Comparison of ENCODE assay signal across 8 cellular contexts in genomic region chr2:25042321-25043240, GRCh38. TPM values are rescaled to one million over a fixed set of nuclear protein-coding genes. Genes with fewer than 3 reads are reported as not detected.
DNase-seq lines count a peak whose midpoint lies in the region; ATAC-seq, FAIRE-seq and TF ChIP-seq lines count a peak whose summit lies in the region.

No MANE protein-coding gene starts in this region.

- H3K4me1 ChIP-seq in right atrium auricular region: peaks cover 0 to 23% of the 10 kb centered on the region in 2 donors

- no peaks in the 10 kb centered on the region for H3K27me3 ChIP-seq in right atrium auricular region

- H3K27ac ChIP-seq in right atrium auricular region: peak overlapping the region; percentile 89 to 90

- intact Hi-C loops in Calu3 (cut with micrococcal nuclease; ENCODE audit: unreplicated experiment): no loop called here
- intact Hi-C loops in posterior cingulate gyrus (cut with DNase I): loop anchor here (2.0 to 5.0 kb wide), 2 partner anchors 20 to 55 kb away; no protein-coding TSS in a partner anchor

- no peak; the same call in 1 of the 2 replicates for TF ChIP-seq POLR2A in H54 (IDR thresholded peaks at IDR 0.05; ENCODE audit: low read depth, low read length)

- TF ChIP-seq CTCF in Calu3 (IDR thresholded peaks at IDR 0.05; ENCODE audit: unreplicated experiment): no peak
- no peak for TF ChIP-seq CTCF in right atrium auricular region (IDR thresholded peaks at IDR 0.05)

- FAIRE-seq in H54 (lab: Jason Lieb, UNC): no peak

- peaks cover 18% of the 10 kb centered on the region for H3K36me3 Mint-ChIP-seq in Calu3 (ENCODE audit: insufficient read depth, unreplicated experiment)
- no peaks in the 10 kb centered on the region for H3K36me3 Mint-ChIP-seq in activated naive CD8-positive, alpha-beta T cell treated with anti-CD3 and anti-CD28 coated beads, Interleukin-2, amount 50 U/mL, for 24 hours (ENCODE audit: low read depth)

- H3K36me3 ChIP-seq in right atrium auricular region: no peaks in the 10 kb centered on the region

- no TSS peak for BruUV-seq in Calu3 (replicated peaks; lab: Mats Ljungman, UMichigan)

- no peak for ATAC-seq in activated naive CD8-positive, alpha-beta T cell treated with anti-CD3 and anti-CD28 coated beads, Interleukin-2, amount 50 U/mL, for 24 hours

- H3K9me3 Mint-ChIP-seq in Calu3 (ENCODE audit: low read depth, unreplicated experiment): no peaks in the 10 kb centered on the region
- no peaks in the 10 kb centered on the region for H3K9me3 Mint-ChIP-seq in activated naive CD8-positive, alpha-beta T cell treated with anti-CD3 and anti-CD28 coated beads, Interleukin-2, amount 50 U/mL, for 24 hours

- H3K27me3 Mint-ChIP-seq in Calu3 (ENCODE audit: unreplicated experiment): peaks cover 49% of the 10 kb centered on the region
- peaks cover 44% of the 10 kb centered on the region for H3K27me3 Mint-ChIP-seq in activated naive CD8-positive, alpha-beta T cell treated with anti-CD3 and anti-CD28 coated beads, Interleukin-2, amount 50 U/mL, for 24 hours

- no peaks in the 10 kb centered on the region for H3K9me3 ChIP-seq in right atrium auricular region

- H3K27ac Mint-ChIP-seq in Calu3 (ENCODE audit: unreplicated experiment): no peak overlapping the region
- H3K27ac Mint-ChIP-seq in activated naive CD8-positive, alpha-beta T cell treated with anti-CD3 and anti-CD28 coated beads, Interleukin-2, amount 50 U/mL, for 24 hours: peak overlapping the region; percentile 59

- H3K4me3 ChIP-seq in right atrium auricular region: peak overlapping the region; percentile 70 to 83

- CTCF ChIA-PET in Calu3 (lab: Charles Lee): interaction anchor here (1.2 to 1.3 kb wide), 2 partner anchors 30 to 33 kb away, joined by 3 to 5 read pairs; no protein-coding TSS in a partner anchor

- peaks cover 12% of the 10 kb centered on the region for H3K4me1 Mint-ChIP-seq in Calu3 (ENCODE audit: low read depth, unreplicated experiment)
- H3K4me1 Mint-ChIP-seq in activated naive CD8-positive, alpha-beta T cell treated with anti-CD3 and anti-CD28 coated beads, Interleukin-2, amount 50 U/mL, for 24 hours: peaks cover 33% of the 10 kb centered on the region

- H3K4me3 Mint-ChIP-seq in Calu3 (ENCODE audit: low read depth, unreplicated experiment): peak overlapping the region; percentile 90
- peak overlapping the region; percentile 77 for H3K4me3 Mint-ChIP-seq in activated naive CD8-positive, alpha-beta T cell treated with anti-CD3 and anti-CD28 coated beads, Interleukin-2, amount 50 U/mL, for 24 hours

- DNase-seq in Calu3: peak; percentile 24
- peak; percentile 49 for DNase-seq in H54 (ENCODE audit: insufficient read length, low spot score)
- DNase-seq in NCI-H226: peak; percentile 20
- DNase-seq in activated naive CD8-positive, alpha-beta T cell treated with anti-CD3 and anti-CD28 coated beads, Interleukin-2, amount 50 U/mL, for 24 hours: peak; percentile 13
- no peak for DNase-seq in right atrium auricular region (ENCODE audit: low spot score)
- DNase-seq in posterior cingulate gyrus: peak in 8 of 10 donors; percentile 32 to 88 (median 52)
- no peak for DNase-seq in NOMO-1 treated with dmso at 0.1 percent for 144 hours (lab: John Stamatoyannopoulos, UW; ENCODE audit: unreplicated experiment)
- DNase-seq in OCI-M1 (lab: John Stamatoyannopoulos, UW): no peak

RNA-seq across cellular contexts. Expression of gene EFR3B, which starts 0.7 kb away (rescaled TPM):
- total RNA-seq in Calu3 (2022) (0.10 and 0.17 TPM in 2 replicates), right atrium auricular region (10 to 100 TPM in 1 of 2 donors, 1 to 10 TPM in 1; 2.6 to 10.8 TPM)

Comparison
In these comparisons a context has a peak if more than half of its experiments do, and no peak if none do; other contexts are left out.
1. DNase-seq: peak in Calu3 (single experiment), H54 (single experiment), NCI-H226 (single experiment), activated naive CD8-positive, alpha-beta T cell treated with anti-CD3 and anti-CD28 coated beads, Interleukin-2, amount 50 U/mL, for 24 hours (single experiment) and posterior cingulate gyrus (8 of 10); none in right atrium auricular region (single experiment), NOMO-1 treated with dmso at 0.1 percent for 144 hours (single experiment) and OCI-M1 (single experiment).